ENCODE assay signal across 8 cellular contexts in genomic region chr20:40258931-40259330, GRCh38.
"Had no signal": no experiment of that assay in that cellular context is flagged by ENCODE, and none has a peak within 500 bp of the region (broad histone marks: within the 10 kb centered on the region; RNA-seq: fewer than 3 reads in every experiment).

No MANE protein-coding gene starts in this region.

- ATAC-seq: GM12878 had no signal

- H3K4me3 ChIP-seq: GM12878 had no signal

- DNase-seq: GDM1, GF-D8 had no signal

- FAIRE-seq: G401.6, GM12878, GM12891, GM12892, GM18507, GM19239 had no signal
